Comparison of ENCODE assay signal across 28 cellular contexts in the genomic region with DNA sequence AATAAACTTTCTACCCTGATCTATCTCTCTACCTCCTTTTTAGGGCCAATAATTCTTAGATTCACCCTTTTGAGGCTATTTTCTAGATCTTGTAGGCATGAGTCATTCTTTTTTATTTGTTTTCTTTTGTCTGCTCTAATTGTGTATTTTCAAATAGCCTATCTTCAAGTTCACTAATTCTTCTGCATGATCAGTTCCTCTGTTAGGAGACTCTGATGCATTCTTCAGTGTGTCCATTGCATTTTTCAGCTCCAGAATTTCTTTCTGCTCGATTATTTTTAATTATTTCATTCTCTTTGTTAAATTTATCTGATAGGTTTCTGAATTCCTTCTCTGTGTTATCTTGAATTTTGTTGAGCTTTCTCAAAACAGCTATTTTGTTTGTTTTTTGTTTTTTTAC. TPM values are rescaled to one million over a fixed set of nuclear protein-coding genes. Genes with fewer than 3 reads are reported as not detected.
DNase-seq lines count a peak whose midpoint lies in the region; ATAC-seq, FAIRE-seq and TF ChIP-seq lines count a peak whose summit lies in the region.
"Had no signal": no experiment of that assay in that cellular context is flagged by ENCODE, and none has a peak within 500 bp of the region (broad histone marks: within the 10 kb centered on the region; RNA-seq: fewer than 3 reads in every experiment).

No MANE protein-coding gene starts in this region.

- DNase-seq in astrocyte (ENCODE audit: low read depth) (no peak), pancreas (no peak), KG1 (lab: John Stamatoyannopoulos, UW) (no peak)
- DNase-seq: 8988T; ACHN; BE2C; C1 segment of cervical spinal cord; CD4-positive, alpha-beta memory T cell; CD4-positive, CD25-positive, alpha-beta regulatory T cell; CD8-positive, alpha-beta memory T cell; COR-L47; DMS 273 treated with DMSO at 0.1 percent for 48 hours; DMS153; DMS79; DND-41; EL; GDM1 had no signal

- peaks cover 5% of the 10 kb centered on the region for H3K9me3 Mint-ChIP-seq in astrocyte (ENCODE audit: unreplicated experiment)

- H3K4me3 Mint-ChIP-seq in astrocyte (ENCODE audit: unreplicated experiment) = no peak overlapping the region
- H3K4me3 Mint-ChIP-seq: CD14-positive monocyte; CD4-positive, alpha-beta memory T cell; CD4-positive, CD25-positive, alpha-beta regulatory T cell; CD8-positive, alpha-beta memory T cell had no signal

- no peaks in the 10 kb centered on the region for H3K27me3 Mint-ChIP-seq in astrocyte (ENCODE audit: low read depth, unreplicated experiment)
- H3K27me3 Mint-ChIP-seq: CD4-positive, alpha-beta memory T cell; CD4-positive, CD25-positive, alpha-beta regulatory T cell had no signal

- intact Hi-C loops in pancreas (cut with DNase I) = no loop called here

- no peak overlapping the region for H2AFZ ChIP-seq in astrocyte (ENCODE audit: low read depth, low read length)

- H3K9ac ChIP-seq in astrocyte (ENCODE audit: low read length) = no peak overlapping the region
- H3K9ac ChIP-seq: BLaER1 had no signal

- H4K20me1 ChIP-seq in astrocyte (ENCODE audit: insufficient read depth, low read length) = no peaks in the 10 kb centered on the region
- H4K20me1 ChIP-seq: BLaER1 had no signal

- POLR2A ChIA-PET in HEK293 (lab: Yijun Ruan, JAX) = no interaction called here

- FAIRE-seq in astrocyte (lab: Jason Lieb, UNC) = peak; percentile 23
- FAIRE-seq in pancreas (lab: Jason Lieb, UNC) = peak; percentile 26
- FAIRE-seq: GM12878, GM12892, GM19239 had no signal

- H3K4me1 ChIP-seq in HEK293 (ENCODE audit: control insufficient read depth, insufficient read depth, low read length) (peaks cover 3% of the 10 kb centered on the region; the same call in 1 of the 2 replicates), astrocyte (ENCODE audit: insufficient read depth, low read length) (no peaks in the 10 kb centered on the region), pancreas (no peaks in the 10 kb centered on the region)
- H3K4me1 ChIP-seq: BE2C, BLaER1 had no signal

- no peaks in the 10 kb centered on the region for H3K79me2 ChIP-seq in astrocyte (ENCODE audit: insufficient read depth, low read length)

- no peak overlapping the region for H3K27ac ChIP-seq in HEK293 (ENCODE audit: extremely low read depth, low read depth, low read length)
- H3K27ac ChIP-seq in astrocyte (ENCODE audit: low read depth, low read length) = no peak overlapping the region
- no peak overlapping the region for H3K27ac ChIP-seq in pancreas
- H3K27ac ChIP-seq: BLaER1 had no signal

- H3K27me3 ChIP-seq in astrocyte (ENCODE audit: insufficient read depth, low read length) = no peaks in the 10 kb centered on the region
- H3K27me3 ChIP-seq in pancreas = no peaks in the 10 kb centered on the region
- H3K27me3 ChIP-seq: BE2C, BLaER1 had no signal

- TF ChIP-seq CTCF in HEK293 (tag by site-specific recombination; IDR thresholded peaks at IDR 0.05) = no peak
- no peak for TF ChIP-seq CTCF in astrocyte (IDR thresholded peaks at IDR 0.05; ENCODE audit: insufficient read depth, low read depth, low read length)
- no peak for TF ChIP-seq CTCF in pancreas (IDR thresholded peaks at IDR 0.05)

- no peaks in the 10 kb centered on the region for H3K36me3 Mint-ChIP-seq in astrocyte (ENCODE audit: low read depth, unreplicated experiment)
- H3K36me3 Mint-ChIP-seq: CD14-positive monocyte; CD4-positive, alpha-beta memory T cell; CD4-positive, CD25-positive, alpha-beta regulatory T cell had no signal

- no peak overlapping the region for H3K27ac Mint-ChIP-seq in astrocyte (ENCODE audit: unreplicated experiment)
- H3K27ac Mint-ChIP-seq: CD14-positive monocyte; CD4-positive, CD25-positive, alpha-beta regulatory T cell had no signal

- 57 to 64% methylated on average over 1 of the region's 1 CpG for WGBS in pancreas, 2 donors

- ATAC-seq in pancreas = no peak
- no peak for ATAC-seq in HG03159 (IDR thresholded peaks at IDR 0.05; ENCODE audit: unreplicated experiment)
- ATAC-seq: GM12878 had no signal

- H3K9me3 ChIP-seq in HEK293 (ENCODE audit: control insufficient read depth, insufficient read depth, low read depth, low read length) (no peaks in the 10 kb centered on the region), astrocyte (ENCODE audit: insufficient read depth, low read depth, low read length) (no peaks in the 10 kb centered on the region), pancreas (no peaks in the 10 kb centered on the region)
- H3K9me3 ChIP-seq: BE2C had no signal

- H3K4me3 ChIP-seq in HEK293 (ENCODE audit: low read depth, low read length) (no peak overlapping the region), astrocyte (ENCODE audit: insufficient read depth, low read depth, low read length) (no peak overlapping the region), pancreas (no peak overlapping the region)
- H3K4me3 ChIP-seq: BLaER1, GM12878 had no signal

- H3K36me3 ChIP-seq in HEK293 (ENCODE audit: control insufficient read depth in 2 of 2, insufficient read depth in 1 of 2, low read length in 2 of 2) = no peaks in the 10 kb centered on the region
- H3K36me3 ChIP-seq in astrocyte (ENCODE audit: insufficient read depth, low read length) = no peaks in the 10 kb centered on the region
- H3K36me3 ChIP-seq in pancreas = no peaks in the 10 kb centered on the region
- H3K36me3 ChIP-seq: BE2C, BLaER1 had no signal

- no peak overlapping the region for H3K4me2 ChIP-seq in astrocyte (ENCODE audit: low read length)
- H3K4me2 ChIP-seq: BLaER1 had no signal

- H3K4me1 Mint-ChIP-seq in astrocyte (ENCODE audit: low read depth, unreplicated experiment) = no peaks in the 10 kb centered on the region
- H3K4me1 Mint-ChIP-seq: CD14-positive monocyte; CD4-positive, CD25-positive, alpha-beta regulatory T cell had no signal

- CTCF ChIA-PET in HEK293 (lab: Yijun Ruan, JAX) = interaction anchor here (0.6 to 0.8 kb wide), 3 partner anchors 16 to 580 kb away, joined by 3 to 4 read pairs (median 3); no protein-coding TSS in a partner anchor

TF ChIP-seq in HEK293, 187 proteins besides CTCF, POLR2A, EP300 and RAD21:
- peak; percentile 91 for TF ChIP-seq SETDB1 (IDR thresholded peaks at IDR 0.05; ENCODE audit: insufficient read length, low read length)
- TF ChIP-seq, protein P1, sequence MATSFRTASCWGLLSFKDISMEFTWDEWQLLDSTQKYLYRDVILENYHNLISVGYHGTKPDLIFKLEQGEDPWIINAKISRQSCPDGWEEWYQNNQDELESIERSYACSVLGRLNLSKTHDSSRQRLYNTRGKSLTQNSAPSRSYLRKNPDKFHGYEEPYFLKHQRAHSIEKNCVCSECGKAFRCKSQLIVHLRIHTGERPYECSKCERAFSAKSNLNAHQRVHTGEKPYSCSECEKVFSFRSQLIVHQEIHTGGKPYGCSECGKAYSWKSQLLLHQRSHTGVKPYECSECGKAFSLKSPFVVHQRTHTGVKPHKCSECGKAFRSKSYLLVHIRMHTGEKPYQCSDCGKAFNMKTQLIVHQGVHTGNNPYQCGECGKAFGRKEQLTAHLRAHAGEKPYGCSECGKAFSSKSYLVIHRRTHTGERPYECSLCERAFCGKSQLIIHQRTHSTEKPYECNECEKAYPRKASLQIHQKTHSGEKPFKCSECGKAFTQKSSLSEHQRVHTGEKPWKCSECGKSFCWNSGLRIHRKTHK (tag by site-specific recombination; IDR thresholded peaks at IDR 0.05) = no peak

RNA-seq across cellular contexts. Expression of a gene that starts 11.3 kb away (rescaled TPM):
- not detected in 2 replicates for total RNA-seq in astrocyte
- total RNA-seq in pancreas = under 1 TPM in 5 of 6 donors, not detected in 1; 0.09 to 0.40 (median 0.16) TPM
- polyA plus RNA-seq in pancreas = under 1 TPM; 0.07 to 0.19 TPM
- total RNA-seq: A673; CD4-positive, alpha-beta memory T cell; CD4-positive, CD25-positive, alpha-beta regulatory T cell; Daoy; G401 had no signal
- polyA plus RNA-seq: AG04450; CD14-positive monocyte; CD4-positive, CD25-positive, alpha-beta regulatory T cell had no signal

RNA-seq across cellular contexts. Expression of a gene that starts 11.4 kb away (rescaled TPM):
- 26.5 and 34.6 TPM in 2 replicates for total RNA-seq in astrocyte
- total RNA-seq in pancreas = 10 to 100 TPM in 1 of 6 donors, 1 to 10 TPM in 5; 4.8 to 11.5 (median 7.6) TPM
- polyA plus RNA-seq in pancreas = 10 to 100 TPM in 1 of 2 donors, 1 to 10 TPM in 1; 10.0 to 16.9 TPM
